16 cellular contexts compared by ENCODE assay signal in the genomic region with DNA sequence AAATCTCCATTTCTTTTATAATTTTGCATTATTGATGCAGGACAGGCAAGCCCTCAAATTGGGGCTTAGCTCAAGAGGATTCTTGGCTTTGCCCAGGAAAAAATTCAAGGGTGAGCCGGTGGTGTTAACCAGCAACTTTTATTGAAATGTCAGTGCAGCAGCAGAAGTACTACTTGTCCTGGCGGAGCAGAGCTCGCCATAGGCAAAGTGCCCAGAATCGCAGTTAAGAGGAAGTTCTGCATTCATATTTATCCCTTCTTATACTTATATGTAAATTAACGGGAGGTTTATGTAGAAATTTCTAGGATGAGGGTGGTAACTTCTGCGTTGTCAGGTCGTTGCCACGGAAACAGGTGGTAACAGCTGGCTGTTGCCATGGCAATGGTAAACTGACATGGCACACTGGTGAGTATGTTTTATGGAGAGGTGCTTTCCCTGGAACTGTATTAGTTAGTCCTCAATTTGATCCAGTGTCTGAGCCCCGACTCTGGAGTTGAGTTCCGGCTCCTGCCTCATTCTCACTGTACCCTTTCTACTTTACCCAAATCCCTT.
DNase-seq lines count a peak whose midpoint lies in the region; ATAC-seq, FAIRE-seq and TF ChIP-seq lines count a peak whose summit lies in the region.
"Had no signal": no experiment of that assay in that cellular context is flagged by ENCODE, and none has a peak within 500 bp of the region (broad histone marks: within the 10 kb centered on the region; RNA-seq: fewer than 3 reads in every experiment).

No MANE protein-coding gene starts in this region.

- peak overlapping the region; percentile 12 for H3K9ac ChIP-seq in iPS-18a (ENCODE audit: low read length)

- DNase-seq in SIG-M5 treated with dmso at 0.1 percent for 504 hours (lab: John Stamatoyannopoulos, UW; ENCODE audit: unreplicated experiment) (peak; percentile 2), SIG-M5 (lab: John Stamatoyannopoulos, UW) (no peak), astrocyte of the hippocampus (ENCODE audit: low read depth, low spot score) (peak; percentile 24), thyroid gland (peak; percentile 45 to 48), GM19239 (ENCODE audit: insufficient read length, low spot score) (no peak)
- DNase-seq in effector memory CD4-positive, alpha-beta T cell = no peak
- DNase-seq: activated CD8-positive, alpha-beta memory T cell treated with anti-CD3 and anti-CD28 coated beads, Interleukin-2, amount 50 U/mL, for 4 hours; activated naive CD8-positive, alpha-beta T cell treated with anti-CD3 and anti-CD28 coated beads, Interleukin-2, amount 10 ng/mL, durations not matched to agents 7 days and 5 days; foreskin fibroblast; MV-4-11; NCI-H446 treated with DMSO at 0.1 percent for 48 hours; occipital lobe; RPMI8226 had no signal

- H3K36me3 ChIP-seq in iPS-18a (ENCODE audit: control insufficient read depth, low read depth, low read length) = no peaks in the 10 kb centered on the region
- H3K36me3 ChIP-seq in thyroid gland = no peaks in the 10 kb centered on the region
- no peaks in the 10 kb centered on the region for H3K36me3 ChIP-seq in effector memory CD4-positive, alpha-beta T cell (ENCODE audit: control insufficient read depth, insufficient read depth, low read length)

- FAIRE-seq in GM19239 (lab: Jason Lieb, UNC) = no peak

- intact Hi-C loops in thyroid gland (cut with DNase I) = no loop called here

- TF ChIP-seq CTCF in thyroid gland (IDR thresholded peaks at IDR 0.05) = no peak

- H3K4me3 ChIP-seq in iPS-18a (ENCODE audit: low read length) (no peak overlapping the region), thyroid gland (replicated peaks in 1 of 3) (no peak overlapping the region)
- no peak overlapping the region for H3K4me3 ChIP-seq in effector memory CD4-positive, alpha-beta T cell (ENCODE audit: insufficient read depth, low read depth, low read length, poor library complexity, severe bottlenecking)

- H3K27ac ChIP-seq in iPS-18a (ENCODE audit: low read length) (no peak overlapping the region), thyroid gland (no peak overlapping the region)
- H3K27ac ChIP-seq in effector memory CD4-positive, alpha-beta T cell (ENCODE audit: insufficient read depth, low read length, poor library complexity, severe bottlenecking) = no peak overlapping the region
- H3K27ac ChIP-seq: HL-60 had no signal

- H3K27me3 ChIP-seq in iPS-18a (ENCODE audit: control insufficient read depth, insufficient read depth, low read length) (no peaks in the 10 kb centered on the region), thyroid gland (no peaks in the 10 kb centered on the region)
- no peaks in the 10 kb centered on the region for H3K27me3 ChIP-seq in effector memory CD4-positive, alpha-beta T cell (replicated peaks; ENCODE audit: control insufficient read depth, insufficient read depth, low read length, poor library complexity, severe bottlenecking)

- H3K4me1 ChIP-seq in iPS-18a (ENCODE audit: control insufficient read depth, low read depth, low read length) (no peaks in the 10 kb centered on the region), thyroid gland (peaks cover 0 to 5% of the 10 kb centered on the region in 2 donors)
- H3K4me1 ChIP-seq in effector memory CD4-positive, alpha-beta T cell (ENCODE audit: control insufficient read depth, insufficient read depth, low read length, poor library complexity, severe bottlenecking) = no peaks in the 10 kb centered on the region

- H3K9me3 ChIP-seq in iPS-18a (ENCODE audit: control insufficient read depth, low read depth, low read length) (no peaks in the 10 kb centered on the region), thyroid gland (no peaks in the 10 kb centered on the region)
- no peaks in the 10 kb centered on the region for H3K9me3 ChIP-seq in effector memory CD4-positive, alpha-beta T cell (ENCODE audit: control insufficient read depth, low read length)

- no peak for TF ChIP-seq POLR2A in thyroid gland (IDR thresholded peaks at IDR 0.05)

- no peak for ATAC-seq in HG03521 (IDR thresholded peaks at IDR 0.05; ENCODE audit: unreplicated experiment)

- 31 to 38% methylated on average over 10 of the region's 10 CpGs for WGBS in thyroid gland, 2 donors

Comparison
In these comparisons a context has a peak if more than half of its experiments do, and no peak if none do; other contexts are left out.
1. DNase-seq: peak in SIG-M5 treated with dmso at 0.1 percent for 504 hours (single experiment), astrocyte of the hippocampus (single experiment) and thyroid gland (2 of 2); none in SIG-M5 (single experiment), GM19239 (single experiment) and effector memory CD4-positive, alpha-beta T cell (0 of 3).